1 cellular context compared by ENCODE assay signal in genomic region chr7:97117372-97118188, GRCh38.
A peak's percentile ranks its signal among the peaks of the same experiment; 100 is the strongest.
TF ChIP-seq lines count a peak whose summit lies in the region.

SDHAF3 (plus strand) TSS chr7:97117698; CDS start chr7:97117724, 26 bp downstream.

TF ChIP-seq in HepG2, 621 proteins besides CTCF, POLR2A, EP300 and RAD21 (continued from another document and continues in another):
- TF ChIP-seq ZHX2 (IDR thresholded peaks at IDR 0.05; ENCODE audit: low read depth) (peak; percentile 83), ZHX2 (CRISPR knock-in tag; IDR thresholded peaks at IDR 0.05; ENCODE audit: borderline replicate concordance) (no peak), EEA1 (CRISPR knock-in tag; IDR thresholded peaks at IDR 0.05; ENCODE audit: borderline replicate concordance) (peak; percentile 63; the same call in 1 of the 2 replicates), ZBTB40 (IDR thresholded peaks at IDR 0.05) (peak; percentile 88), ZBTB40 (CRISPR knock-in tag; IDR thresholded peaks at IDR 0.05) (peak; percentile 89), MXD4 (CRISPR knock-in tag; IDR thresholded peaks at IDR 0.05) (peak; percentile 74; the same call in 1 of the 2 replicates), ZNF407 (CRISPR knock-in tag; IDR thresholded peaks at IDR 0.05; ENCODE audit: not compliant biosample characterization) (peak; percentile 77), ZC3H4 (CRISPR knock-in tag; IDR thresholded peaks at IDR 0.05; ENCODE audit: borderline replicate concordance) (no peak), IKZF5 (CRISPR knock-in tag; IDR thresholded peaks at IDR 0.05) (peak; percentile 89), SNAPC2 (CRISPR knock-in tag; IDR thresholded peaks at IDR 0.05) (0 out of 2 replicates have a peak, but pooled peaks have one; percentile 81), ZHX1 (CRISPR knock-in tag; IDR thresholded peaks at IDR 0.05; ENCODE audit: low read depth) (peak; percentile 57; the same call in 1 of the 2 replicates), NR2C2 (CRISPR knock-in tag; IDR thresholded peaks at IDR 0.05; ENCODE audit: borderline replicate concordance) (peak; percentile 93), SSRP1 (CRISPR knock-in tag; IDR thresholded peaks at IDR 0.05) (no peak), SP2 (CRISPR knock-in tag; IDR thresholded peaks at IDR 0.05) (peak; percentile 59; the same call in 1 of the 2 replicates), ATF3 (CRISPR knock-in tag; IDR thresholded peaks at IDR 0.05) (peak; percentile 57; the same call in 1 of the 2 replicates), JDP2 (CRISPR knock-in tag; IDR thresholded peaks at IDR 0.05; ENCODE audit: borderline replicate concordance) (no peak; the same call in 1 of the 2 replicates), EHMT2 (IDR thresholded peaks at IDR 0.05; ENCODE audit: borderline replicate concordance, low read depth, low read length) (peak; percentile 41; the same call in 1 of the 2 replicates), HDAC2 (CRISPR knock-in tag; IDR thresholded peaks at IDR 0.05) (peak; percentile 90), SCMH1 (CRISPR knock-in tag; IDR thresholded peaks at IDR 0.05; ENCODE audit: borderline replicate concordance) (no peak), ZKSCAN5 (CRISPR knock-in tag; IDR thresholded peaks at IDR 0.05) (no peak), IKZF1 (IDR thresholded peaks at IDR 0.05) (no peak), HCFC1 (IDR thresholded peaks at IDR 0.05; ENCODE audit: low read depth, low read length) (peak; percentile 70), SRSF9 (IDR thresholded peaks at IDR 0.05; ENCODE audit: borderline replicate concordance, insufficient read depth, low read depth, low read length, poor library complexity, severe bottlenecking) (no peak)
